Comparison of ENCODE assay signal across 8 cellular contexts in the genomic region with DNA sequence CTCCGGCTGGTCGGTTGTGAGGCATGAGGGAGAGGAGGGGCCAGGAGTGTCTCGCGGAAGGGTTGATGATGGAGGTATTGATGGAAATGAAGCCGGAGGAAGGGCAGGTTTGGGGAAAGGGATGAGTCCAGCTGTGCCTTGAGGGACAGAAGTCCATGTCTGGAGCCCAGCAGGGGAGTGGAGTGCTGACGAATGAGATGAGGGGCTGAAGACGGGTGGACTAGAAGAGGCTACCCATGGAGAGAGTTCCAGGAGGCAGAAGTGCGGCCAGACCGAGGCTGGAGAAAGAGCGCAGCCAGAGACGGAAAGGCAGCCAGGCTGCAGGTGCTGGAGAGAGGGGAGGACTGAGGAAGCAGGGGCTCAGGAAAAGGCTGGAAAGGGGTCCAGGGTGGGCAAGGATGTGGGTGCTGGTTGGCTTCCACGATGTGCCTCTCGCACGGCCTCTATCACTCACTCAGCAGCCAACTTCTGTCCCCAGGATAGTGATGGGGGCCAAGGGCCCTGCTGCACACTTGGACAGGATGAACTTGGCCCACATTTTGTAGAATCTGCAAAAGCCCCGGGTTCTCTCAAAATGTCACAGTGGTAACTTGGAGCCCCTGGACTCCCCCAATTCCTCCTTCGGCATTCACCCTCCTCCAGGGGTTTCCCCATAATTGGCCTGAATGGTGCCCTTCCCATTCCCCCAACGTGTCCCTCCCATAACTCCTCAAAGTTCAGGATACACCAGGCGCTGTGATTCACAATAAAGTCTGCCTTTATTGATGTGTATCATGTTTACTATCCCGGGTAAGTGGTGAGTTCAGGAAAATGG. TPM values are rescaled to one million over a fixed set of nuclear protein-coding genes. Genes with fewer than 3 reads are reported as not detected.
A peak's percentile ranks its signal among the peaks of the same experiment; 100 is the strongest.
DNase-seq lines count a peak whose midpoint lies in the region; ATAC-seq, FAIRE-seq and TF ChIP-seq lines count a peak whose summit lies in the region.

No MANE protein-coding gene starts in this region.

- intact Hi-C loops in endothelial cell of umbilical vein (cut with micrococcal nuclease), result loop anchor here (1.0 kb wide), 1 partner anchor 19 kb away; no protein-coding TSS in a partner anchor

- H3K4me1 ChIP-seq in NT2/D1 (ENCODE audit: insufficient read depth, insufficient read length) (peaks cover 2% of the 10 kb centered on the region), endothelial cell of umbilical vein (ENCODE audit: control insufficient read depth, extremely low read depth, insufficient read depth, low read length) (peaks cover 12% of the 10 kb centered on the region), neutrophil (ENCODE audit: control insufficient read depth in 1 of 2, insufficient read depth in 1 of 2, low read depth in 1 of 2, low read length in 1 of 2) (peaks cover 7 to 19% of the 10 kb centered on the region in 2 experiments)

- peaks cover 33% of the 10 kb centered on the region for H3K79me2 ChIP-seq in endothelial cell of umbilical vein (ENCODE audit: control insufficient read depth, insufficient read depth, low read length)

- H3K36me3 ChIP-seq in NT2/D1 (ENCODE audit: insufficient read depth, insufficient read length, low read length) (peaks cover 34% of the 10 kb centered on the region), endothelial cell of umbilical vein (ENCODE audit: control insufficient read depth in 2 of 2, extremely low read depth in 1 of 2, insufficient read depth in 2 of 2, low read length in 2 of 2) (peaks cover 4 to 5% of the 10 kb centered on the region in 2 experiments), neutrophil (peaks cover 7% of the 10 kb centered on the region)

- H3K27me3 ChIP-seq in NT2/D1 (ENCODE audit: insufficient read depth, insufficient read length), result no peaks in the 10 kb centered on the region
- no peaks in the 10 kb centered on the region for H3K27me3 ChIP-seq in endothelial cell of umbilical vein (ENCODE audit: control insufficient read depth in 2 of 2, insufficient read depth in 2 of 2, low read length in 2 of 2)
- H3K27me3 ChIP-seq in neutrophil, result no peaks in the 10 kb centered on the region

- no peak for TF ChIP-seq POLR2A in endothelial cell of umbilical vein (IDR thresholded peaks at IDR 0.05; ENCODE audit: low read depth, low read length)

- no TSS peak for BruUV-seq in endothelial cell of umbilical vein (replicated peaks; lab: Mats Ljungman, UMichigan)

- H3K9me3 ChIP-seq in NT2/D1 (ENCODE audit: insufficient read depth, low read length), result no peaks in the 10 kb centered on the region
- no peaks in the 10 kb centered on the region for H3K9me3 ChIP-seq in endothelial cell of umbilical vein (replicated peaks; ENCODE audit: control insufficient read depth, insufficient read depth, low read length)
- H3K9me3 ChIP-seq in neutrophil, result no peaks in the 10 kb centered on the region

- H3K27ac ChIP-seq in endothelial cell of umbilical vein (ENCODE audit: insufficient read depth, low read depth, low read length), result no peak overlapping the region
- peak overlapping the region; percentile 92 for H3K27ac ChIP-seq in neutrophil

- H4K20me1 ChIP-seq in endothelial cell of umbilical vein (replicated peaks; ENCODE audit: control insufficient read depth, extremely low read depth, insufficient read depth, low read length), result no peaks in the 10 kb centered on the region

- peak overlapping the region; percentile 98 for H2AFZ ChIP-seq in endothelial cell of umbilical vein (ENCODE audit: low read depth, low read length)

- dilution Hi-C loops in endothelial cell of umbilical vein (cut with MboI; ENCODE audit: extremely low pct_ligation_motif_present, low sequenced_read_pairs), result no loop called here

- FAIRE-seq in endothelial cell of umbilical vein (lab: Jason Lieb, UNC), result no peak

- CTCF ChIA-PET in endothelial cell of umbilical vein (lab: Charles Lee), result interaction anchor here (0.7 to 1.8 kb wide), 6 partner anchors 12 to 162 kb away, joined by 3 to 11 read pairs (median 9); a partner anchor contains a TSS

- no peak for ATAC-seq in HG03342 (IDR thresholded peaks at IDR 0.05; ENCODE audit: unreplicated experiment)
- no peak for ATAC-seq in HG03175 (IDR thresholded peaks at IDR 0.05; ENCODE audit: unreplicated experiment)
- ATAC-seq in HG02759 (IDR thresholded peaks at IDR 0.05; ENCODE audit: unreplicated experiment), result no peak

- H3K4me3 ChIP-seq in NT2/D1 (ENCODE audit: insufficient read length, low read depth) (peak overlapping the region; percentile 95), endothelial cell of umbilical vein (replicated peaks in 1 of 3; ENCODE audit: insufficient read depth in 1 of 3, low read depth in 1 of 3, low read length in 3 of 3) (peak overlapping the region; percentile 82 to 93 (median 89)), neutrophil (ENCODE audit: low read depth in 1 of 2, low read length in 1 of 2) (peak overlapping the region; percentile 75 to 87)

- H3K9me1 ChIP-seq in endothelial cell of umbilical vein (replicated peaks; ENCODE audit: control insufficient read depth, extremely low read depth, insufficient read depth, low read length), result no peaks in the 10 kb centered on the region

- peak overlapping the region; percentile 99 for H3K9ac ChIP-seq in NT2/D1 (ENCODE audit: insufficient read length, low read depth)
- peak overlapping the region; percentile 89 for H3K9ac ChIP-seq in endothelial cell of umbilical vein (replicated peaks; ENCODE audit: extremely low read depth, insufficient read depth, low read length)

- TF ChIP-seq CTCF in endothelial cell of umbilical vein (IDR thresholded peaks at IDR 0.05; ENCODE audit: extremely low read depth in 1 of 2, insufficient read depth in 1 of 2, low read depth in 1 of 2, low read length in 2 of 2) (no peak), neutrophil (IDR thresholded peaks at IDR 0.05) (no peak)

- POLR2A ChIA-PET in endothelial cell of umbilical vein (lab: Charles Lee), result interaction anchor here (0.6 to 1.6 kb wide), 6 partner anchors 10 to 378 kb away, joined by 3 to 5 read pairs (median 4); a partner anchor contains a TSS

- peak overlapping the region; percentile 84 for H3K4me2 ChIP-seq in endothelial cell of umbilical vein (ENCODE audit: insufficient read depth, low read length)

- DNase-seq in DMS114 treated with DMSO at 0.1 percent for 48 hours (lab: John Stamatoyannopoulos, UW; ENCODE audit: unreplicated experiment) (peak; percentile 41), NT2/D1 (ENCODE audit: low read depth, low spot score) (no peak), endothelial cell of umbilical vein (ENCODE audit: low read depth, low spot score) (no peak), NCI-H146 treated with DMSO at 0.1 percent for 48 hours (lab: John Stamatoyannopoulos, UW; ENCODE audit: unreplicated experiment) (no peak)

TF ChIP-seq in endothelial cell of umbilical vein, 7 proteins besides CTCF, POLR2A, EP300 and RAD21:
- TF ChIP-seq, protein P1, sequence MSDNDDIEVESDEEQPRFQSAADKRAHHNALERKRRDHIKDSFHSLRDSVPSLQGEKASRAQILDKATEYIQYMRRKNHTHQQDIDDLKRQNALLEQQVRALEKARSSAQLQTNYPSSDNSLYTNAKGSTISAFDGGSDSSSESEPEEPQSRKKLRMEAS (IDR thresholded peaks at IDR 0.05; ENCODE audit: insufficient read depth, insufficient read length), result no peak
- no peak for TF ChIP-seq POLR2AphosphoS5 (IDR thresholded peaks at IDR 0.05; ENCODE audit: insufficient read depth, low read depth, low read length)
- TF ChIP-seq EZH2 (IDR thresholded peaks at IDR 0.05; ENCODE audit: borderline replicate concordance, low read depth, low read length, severe bottlenecking), result no peak
- no peak for TF ChIP-seq GATA2 (IDR thresholded peaks at IDR 0.05; ENCODE audit: insufficient read depth, insufficient read length, low read depth, low read length)
- no peak for TF ChIP-seq FOS (IDR thresholded peaks at IDR 0.05; ENCODE audit: borderline replicate concordance, insufficient read depth, low read length)

RNA-seq across cellular contexts. Expression of a gene that starts 0.6 kb away (rescaled TPM):
- total RNA-seq in endothelial cell of umbilical vein, result 124 and 153 TPM in 2 replicates
- polyA plus RNA-seq in endothelial cell of umbilical vein, result 286 and 383 TPM in 2 replicates
- 212 and 219 TPM in 2 replicates for polyA plus RNA-seq in endothelial cell of umbilical vein (2011; cell fraction: cytosol; rRNA removed)
- 121 and 152 TPM in 2 replicates for polyA plus RNA-seq in endothelial cell of umbilical vein (2011; cell fraction: nucleus; rRNA removed)
- polyA plus RNA-seq in endothelial cell of umbilical vein (2012), result 128 and 134 TPM in 2 replicates
- 117 and 150 TPM in 2 replicates for polyA minus RNA-seq in endothelial cell of umbilical vein
- polyA minus RNA-seq in endothelial cell of umbilical vein (2011; cell fraction: cytosol; rRNA and poly(A)+ RNA removed), result 111 TPM
- polyA minus RNA-seq in endothelial cell of umbilical vein (2011; cell fraction: nucleus; rRNA and poly(A)+ RNA removed), result 22.6 and 26.3 TPM in 2 replicates

RNA-seq across cellular contexts. Expression of a gene that starts 7.0 kb away (rescaled TPM):
- total RNA-seq in endothelial cell of umbilical vein, result not detected in 2 replicates
- polyA plus RNA-seq in endothelial cell of umbilical vein, result not detected in 2 replicates
- not detected in 2 replicates for polyA plus RNA-seq in endothelial cell of umbilical vein (2011; cell fraction: cytosol; rRNA removed)
- not detected in 2 replicates for polyA plus RNA-seq in endothelial cell of umbilical vein (2011; cell fraction: nucleus; rRNA removed)
- not detected in 2 replicates for polyA plus RNA-seq in endothelial cell of umbilical vein (2012)
- polyA minus RNA-seq in endothelial cell of umbilical vein, result not detected in 2 replicates
- not detected for polyA minus RNA-seq in endothelial cell of umbilical vein (2011; cell fraction: cytosol; rRNA and poly(A)+ RNA removed)
- not detected in 2 replicates for polyA minus RNA-seq in endothelial cell of umbilical vein (2011; cell fraction: nucleus; rRNA and poly(A)+ RNA removed)

RNA-seq across cellular contexts. Expression of a gene that starts 7.3 kb away (rescaled TPM):
- total RNA-seq in endothelial cell of umbilical vein, result 52.8 and 55.6 TPM in 2 replicates
- 35.1 and 43.2 TPM in 2 replicates for polyA plus RNA-seq in endothelial cell of umbilical vein
- 25.2 and 33.9 TPM in 2 replicates for polyA plus RNA-seq in endothelial cell of umbilical vein (2011; cell fraction: cytosol; rRNA removed)
- 18.0 and 21.5 TPM in 2 replicates for polyA plus RNA-seq in endothelial cell of umbilical vein (2011; cell fraction: nucleus; rRNA removed)
- polyA plus RNA-seq in endothelial cell of umbilical vein (2012), result 31.8 and 52.0 TPM in 2 replicates
- polyA minus RNA-seq in endothelial cell of umbilical vein, result 15.2 and 20.2 TPM in 2 replicates
- polyA minus RNA-seq in endothelial cell of umbilical vein (2011; cell fraction: cytosol; rRNA and poly(A)+ RNA removed), result 19.6 TPM
- 15.6 and 16.3 TPM in 2 replicates for polyA minus RNA-seq in endothelial cell of umbilical vein (2011; cell fraction: nucleus; rRNA and poly(A)+ RNA removed)

RNA-seq across cellular contexts. Expression of a gene that starts 58.7 kb away (rescaled TPM):
- total RNA-seq in endothelial cell of umbilical vein, result 0.27 and 0.32 TPM in 2 replicates
- polyA plus RNA-seq in endothelial cell of umbilical vein, result 0.48 and 0.54 TPM in 2 replicates
- 0.44 and 0.48 TPM in 2 replicates for polyA plus RNA-seq in endothelial cell of umbilical vein (2011; cell fraction: cytosol; rRNA removed)
- 0.27 and 0.28 TPM in 2 replicates for polyA plus RNA-seq in endothelial cell of umbilical vein (2011; cell fraction: nucleus; rRNA removed)
- 1.5 and 2.5 TPM in 2 replicates for polyA plus RNA-seq in endothelial cell of umbilical vein (2012)
- polyA minus RNA-seq in endothelial cell of umbilical vein, result 0.19 and 0.28 TPM in 2 replicates
- polyA minus RNA-seq in endothelial cell of umbilical vein (2011; cell fraction: cytosol; rRNA and poly(A)+ RNA removed), result 0.20 TPM
- polyA minus RNA-seq in endothelial cell of umbilical vein (2011; cell fraction: nucleus; rRNA and poly(A)+ RNA removed), result 0.10 and 0.24 TPM in 2 replicates
